In the genomic region with DNA sequence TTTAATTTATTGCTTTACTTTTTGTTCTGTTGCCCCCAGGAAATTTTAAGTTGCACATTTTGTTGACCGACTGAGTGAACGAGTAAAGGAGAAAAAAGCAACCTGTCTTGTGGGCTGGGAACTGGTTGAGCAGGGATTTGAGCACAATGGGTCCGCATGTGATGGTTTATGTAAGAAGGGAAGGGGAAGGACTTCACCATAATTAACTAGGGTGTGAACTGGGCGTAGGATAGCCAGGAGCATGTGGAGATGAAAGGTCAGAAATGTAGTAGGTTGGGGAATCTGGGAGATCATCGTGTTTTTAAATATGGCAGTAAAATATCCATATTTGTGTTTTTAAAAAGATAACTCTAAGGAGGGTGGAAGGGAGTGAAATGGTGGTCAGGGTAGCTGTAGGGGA, we compare ENCODE assay signal across 35 cellular contexts.
"Had no signal": no experiment of that assay in that cellular context is flagged by ENCODE, and none has a peak within 500 bp of the region (broad histone marks: within the 10 kb centered on the region; RNA-seq: fewer than 3 reads in every experiment).

No MANE protein-coding gene starts in this region.

- H3K9me3 Mint-ChIP-seq: activated CD4-positive, alpha-beta T cell treated with anti-CD3 and anti-CD28 coated beads, Interleukin-2, amount 10 ng/mL, durations not matched to agents 24 days and 14 days; activated CD8-positive, alpha-beta T cell treated with anti-CD3 and anti-CD28 coated beads for 36 hours; activated naive CD4-positive, alpha-beta T cell treated with anti-CD3 and anti-CD28 coated beads for 36 hours; activated naive CD8-positive, alpha-beta T cell treated with anti-CD3 and anti-CD28 coated beads for 36 hours; activated T-cell treated with anti-CD3 and anti-CD28 coated beads, Interleukin-2, amount 50 U/mL, for 4 hours; T-helper 1 cell treated with Interleukin-12 subunit alpha and Interleukin-12 subunit beta and Interleukin-4 antibody, amounts not matched to agents 30 μg/mL and 1 μg/mL, for 36 hours; T-helper 2 cell treated with Interferon-gamma antibody and Interleukin-4, amounts not matched to agents 5 μg/mL and 100 μg/mL, for 36 hours had no signal

- H3K36me3 ChIP-seq: adrenal gland, brain microvascular endothelial cell, breast epithelium had no signal

- H3K27ac ChIP-seq: adrenal gland, body of pancreas, brain microvascular endothelial cell, breast epithelium, VCaP had no signal

- H3K27me3 ChIP-seq: adrenal gland, body of pancreas, brain microvascular endothelial cell, breast epithelium had no signal

- H3K4me1 Mint-ChIP-seq: activated B cell treated with CpG ODN at 0.5 μM for 24 hours; activated CD4-positive, alpha-beta T cell treated with anti-CD3 and anti-CD28 coated beads, Interleukin-2, amount 10 ng/mL, durations not matched to agents 24 days and 14 days; activated naive CD8-positive, alpha-beta T cell treated with anti-CD3 and anti-CD28 coated beads for 36 hours; activated T-helper 17 cell treated with anti-CD3 and anti-CD28 coated beads, Interleukin-2, amount 50 U/mL, for 72 hours had no signal

- ATAC-seq: activated CD8-positive, alpha-beta T cell treated with anti-CD3 and anti-CD28 coated beads for 36 hours; activated naive CD4-positive, alpha-beta T cell treated with anti-CD3 and anti-CD28 coated beads, Interleukin-2, amount 50 U/mL, for 72 hours; activated T-cell treated with anti-CD3 and anti-CD28 coated beads, Interleukin-2, amount 50 U/mL, for 4 hours; activated T-cell treated with anti-CD3 and anti-CD28 coated beads, Interleukin-2, amount 50 U/mL, for 72 hours; activated T-helper 17 cell treated with anti-CD3 and anti-CD28 coated beads, Interleukin-2, amount 50 U/mL, for 72 hours; body of pancreas had no signal

- H3K27me3 Mint-ChIP-seq: activated B cell treated with CpG ODN at 0.5 μM for 24 hours; activated CD4-positive, alpha-beta memory T cell treated with anti-CD3 and anti-CD28 coated beads for 36 hours; activated CD4-positive, alpha-beta T cell treated with anti-CD3 and anti-CD28 coated beads, Interleukin-2, amount 10 ng/mL, durations not matched to agents 24 days and 14 days; activated naive CD8-positive, alpha-beta T cell treated with anti-CD3 and anti-CD28 coated beads for 36 hours had no signal

- H3K27ac Mint-ChIP-seq: activated B cell treated with CpG ODN at 0.5 μM for 24 hours; activated CD4-positive, alpha-beta memory T cell treated with anti-CD3 and anti-CD28 coated beads for 36 hours; activated CD4-positive, alpha-beta T cell treated with anti-CD3 and anti-CD28 coated beads, Interleukin-2, amount 10 ng/mL, durations not matched to agents 24 days and 14 days; activated CD8-positive, alpha-beta T cell treated with anti-CD3 and anti-CD28 coated beads for 36 hours; activated naive CD4-positive, alpha-beta T cell treated with anti-CD3 and anti-CD28 coated beads for 36 hours; activated naive CD8-positive, alpha-beta T cell treated with anti-CD3 and anti-CD28 coated beads for 36 hours; activated T-cell treated with anti-CD3 and anti-CD28 coated beads, Interleukin-2, amount 50 U/mL, for 72 hours; activated T-helper 1 cell treated with anti-CD3 and anti-CD28 coated beads, Interleukin-12 subunit alpha, Interleukin-12 subunit beta, Interleukin-2, Interleukin-4 antibody, amounts not matched to agents 30 ng/mL and 10 ng/mL and 1 ng/mL, durations not matched to agents 14 hours and 24 hours and 36 hours; activated T-helper 17 cell treated with anti-CD3 and anti-CD28 coated beads, Interleukin-2, amount 50 U/mL, for 72 hours; T-helper 1 cell treated with Interleukin-12 subunit alpha and Interleukin-12 subunit beta and Interleukin-4 antibody, amounts not matched to agents 30 μg/mL and 1 μg/mL, for 36 hours; T-helper 2 cell treated with Interferon-gamma antibody and Interleukin-4, amounts not matched to agents 5 μg/mL and 100 μg/mL, for 36 hours had no signal

- H3K4me3 Mint-ChIP-seq: activated B cell treated with CpG ODN at 0.5 μM for 24 hours; activated CD4-positive, alpha-beta memory T cell treated with anti-CD3 and anti-CD28 coated beads for 36 hours; activated CD4-positive, alpha-beta T cell treated with anti-CD3 and anti-CD28 coated beads, Interleukin-2, amount 10 ng/mL, durations not matched to agents 24 days and 14 days; activated CD8-positive, alpha-beta T cell treated with anti-CD3 and anti-CD28 coated beads for 36 hours; activated naive CD4-positive, alpha-beta T cell treated with anti-CD3 and anti-CD28 coated beads for 36 hours; activated naive CD8-positive, alpha-beta T cell treated with anti-CD3 and anti-CD28 coated beads for 36 hours; activated T-cell treated with anti-CD3 and anti-CD28 coated beads, Interleukin-2, amount 50 U/mL, for 4 hours; activated T-cell treated with anti-CD3 and anti-CD28 coated beads, Interleukin-2, amount 50 U/mL, for 72 hours; activated T-helper 1 cell treated with anti-CD3 and anti-CD28 coated beads, Interleukin-12 subunit alpha, Interleukin-12 subunit beta, Interleukin-2, Interleukin-4 antibody, amounts not matched to agents 30 ng/mL and 10 ng/mL and 1 ng/mL, durations not matched to agents 14 hours and 24 hours and 36 hours; activated T-helper 17 cell treated with anti-CD3 and anti-CD28 coated beads, Interleukin-2, amount 50 U/mL, for 72 hours; T-helper 1 cell treated with Interleukin-12 subunit alpha and Interleukin-12 subunit beta and Interleukin-4 antibody, amounts not matched to agents 30 μg/mL and 1 μg/mL, for 36 hours; T-helper 2 cell treated with Interferon-gamma antibody and Interleukin-4, amounts not matched to agents 5 μg/mL and 100 μg/mL, for 36 hours had no signal

- DNase-seq: activated B cell treated with CpG ODN at 0.5 μM for 24 hours; activated CD4-positive, alpha-beta memory T cell treated with anti-CD3 and anti-CD28 coated beads for 36 hours; activated CD4-positive, alpha-beta T cell treated with anti-CD3 and anti-CD28 coated beads for 4 hours; activated CD4-positive, alpha-beta T cell treated with anti-CD3 and anti-CD28 coated beads, Interleukin-2, amount 10 ng/mL, durations not matched to agents 24 days and 14 days; activated CD4-positive, alpha-beta T cell treated with anti-CD3 and anti-CD28 coated beads, Interleukin-2, amount 50 U/mL, for 1 hour; activated CD4-positive, alpha-beta T cell treated with anti-CD3 and anti-CD28 coated beads, Interleukin-2, amount 50 U/mL, for 4 hours; activated CD4-positive, CD25-positive, alpha-beta regulatory T cell treated with anti-CD3 and anti-CD28 coated beads, Interleukin-2, amount 50 U/mL, for 72 hours; activated CD8-positive, alpha-beta memory T cell treated with anti-CD3 and anti-CD28 coated beads, Interleukin-2, amount 50 U/mL, for 4 hours; activated CD8-positive, alpha-beta T cell treated with anti-CD3 and anti-CD28 coated beads for 36 hours; activated effector memory CD4-positive, alpha-beta T cell treated with anti-CD3 and anti-CD28 coated beads, Interleukin-2, amount 50 U/mL, for 16 hours; activated gamma-delta T cell treated with Interleukin-2 at 50 U/mL for 16 hours; activated naive CD4-positive, alpha-beta T cell; activated naive CD4-positive, alpha-beta T cell treated with anti-CD3 and anti-CD28 coated beads for 36 hours; activated naive CD4-positive, alpha-beta T cell treated with anti-CD3 and anti-CD28 coated beads, Interleukin-2, amount 50 U/mL, for 16 hours; activated naive CD8-positive, alpha-beta T cell treated with anti-CD3 and anti-CD28 coated beads for 36 hours; activated T-cell treated with anti-CD3 and anti-CD28 coated beads for 4 hours; activated T-cell treated with anti-CD3 and anti-CD28 coated beads, Interleukin-2, amount 50 U/mL, for 1 hour; activated T-cell treated with anti-CD3 and anti-CD28 coated beads, Interleukin-2, amount 50 U/mL, for 4 hours; activated T-cell treated with anti-CD3 and anti-CD28 coated beads, Interleukin-2, amount 50 U/mL, for 72 hours; adrenal gland; amniotic stem cell; aorta; body of pancreas; brain microvascular endothelial cell; central memory CD4-positive, alpha-beta T cell; T-helper 1 cell; T-helper 2 cell; T-helper 9 cell had no signal

- H3K9me3 ChIP-seq: adrenal gland, body of pancreas, breast epithelium had no signal

- H3K36me3 Mint-ChIP-seq: activated CD4-positive, alpha-beta memory T cell treated with anti-CD3 and anti-CD28 coated beads for 36 hours; activated naive CD4-positive, alpha-beta T cell treated with anti-CD3 and anti-CD28 coated beads, Interleukin-2, amount 50 U/mL, for 72 hours had no signal

- H3K4me1 ChIP-seq: adrenal gland, body of pancreas, breast epithelium had no signal

- H3K4me3 ChIP-seq: adrenal gland, body of pancreas, breast epithelium had no signal
